1 cellular context compared by ENCODE assay signal in the genomic region with DNA sequence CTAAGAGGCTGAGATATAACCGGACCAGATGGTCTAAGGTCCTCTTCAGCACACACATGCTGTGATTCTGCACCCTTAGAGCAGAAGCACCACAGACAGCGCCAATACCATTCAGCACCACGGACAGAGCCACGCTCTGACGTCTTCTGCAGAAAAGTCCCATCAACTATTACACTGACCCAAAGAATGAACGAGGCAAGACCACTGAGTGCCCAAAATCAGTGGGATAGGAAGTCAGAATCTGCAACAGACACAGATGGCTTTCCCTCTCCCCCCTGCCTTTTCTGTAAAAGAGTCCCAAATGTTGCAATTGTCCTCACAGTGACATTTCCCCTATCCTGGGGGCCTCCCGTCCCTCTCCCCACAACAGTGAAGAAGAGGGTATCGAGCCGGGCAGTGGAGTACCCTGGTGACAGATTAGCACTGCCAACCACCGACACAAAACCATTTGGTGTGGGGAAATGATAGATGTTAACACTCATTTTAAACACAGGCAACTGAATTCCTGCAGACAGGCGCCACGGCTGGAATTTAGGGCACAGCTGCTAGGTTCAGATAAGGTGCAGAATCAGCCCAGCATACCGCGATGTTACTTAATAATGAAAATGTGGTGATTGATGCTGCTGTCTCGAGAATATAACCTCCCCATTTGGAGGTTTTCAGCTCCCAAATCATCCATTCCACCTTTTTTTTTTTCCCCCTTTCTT.
A peak's percentile ranks its signal among the peaks of the same experiment; 100 is the strongest.
TF ChIP-seq lines count a peak whose summit lies in the region.

No MANE protein-coding gene starts in this region.

TF ChIP-seq in WTC11, 78 proteins besides CTCF, POLR2A, EP300 and RAD21 (continued from another document and continues in another):
- TF ChIP-seq, protein P1, sequence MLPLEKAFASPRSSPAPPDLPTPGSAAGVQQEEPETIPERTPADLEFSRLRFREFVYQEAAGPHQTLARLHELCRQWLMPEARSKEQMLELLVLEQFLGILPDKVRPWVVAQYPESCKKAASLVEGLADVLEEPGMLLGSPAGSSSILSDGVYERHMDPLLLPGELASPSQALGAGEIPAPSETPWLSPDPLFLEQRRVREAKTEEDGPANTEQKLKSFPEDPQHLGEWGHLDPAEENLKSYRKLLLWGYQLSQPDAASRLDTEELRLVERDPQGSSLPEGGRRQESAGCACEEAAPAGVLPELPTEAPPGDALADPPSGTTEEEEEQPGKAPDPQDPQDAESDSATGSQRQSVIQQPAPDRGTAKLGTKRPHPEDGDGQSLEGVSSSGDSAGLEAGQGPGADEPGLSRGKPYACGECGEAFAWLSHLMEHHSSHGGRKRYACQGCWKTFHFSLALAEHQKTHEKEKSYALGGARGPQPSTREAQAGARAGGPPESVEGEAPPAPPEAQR (CRISPR knock-in tag; IDR thresholded peaks at IDR 0.05): peak; percentile 83; the same call in 1 of the 2 replicates
- peak; percentile 94 for TF ChIP-seq CREB1 (CRISPR knock-in tag; IDR thresholded peaks at IDR 0.05)
- peak; percentile 99 for TF ChIP-seq TEAD4 (CRISPR knock-in tag; IDR thresholded peaks at IDR 0.05)
- TF ChIP-seq, protein P2, sequence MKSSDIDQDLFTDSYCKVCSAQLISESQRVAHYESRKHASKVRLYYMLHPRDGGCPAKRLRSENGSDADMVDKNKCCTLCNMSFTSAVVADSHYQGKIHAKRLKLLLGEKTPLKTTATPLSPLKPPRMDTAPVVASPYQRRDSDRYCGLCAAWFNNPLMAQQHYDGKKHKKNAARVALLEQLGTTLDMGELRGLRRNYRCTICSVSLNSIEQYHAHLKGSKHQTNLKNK (CRISPR knock-in tag; IDR thresholded peaks at IDR 0.05): no peak
- 0 out of 2 replicates have a peak, but pooled peaks have one; percentile 57 for TF ChIP-seq FOXJ3 (CRISPR knock-in tag; IDR thresholded peaks at IDR 0.05; ENCODE audit: borderline replicate concordance)
- TF ChIP-seq ZNF232 (CRISPR knock-in tag; IDR thresholded peaks at IDR 0.05): peak; percentile 97
- no peak for TF ChIP-seq MXD4 (CRISPR knock-in tag; IDR thresholded peaks at IDR 0.05; ENCODE audit: borderline replicate concordance)
- no peak for TF ChIP-seq GTF2I (CRISPR knock-in tag; conservative IDR thresholded peaks at IDR 0.05)
- TF ChIP-seq ZNF138 (CRISPR knock-in tag; conservative IDR thresholded peaks at IDR 0.05): peak; percentile 77; the same call in 1 of the 2 replicates
- TF ChIP-seq, protein P3, sequence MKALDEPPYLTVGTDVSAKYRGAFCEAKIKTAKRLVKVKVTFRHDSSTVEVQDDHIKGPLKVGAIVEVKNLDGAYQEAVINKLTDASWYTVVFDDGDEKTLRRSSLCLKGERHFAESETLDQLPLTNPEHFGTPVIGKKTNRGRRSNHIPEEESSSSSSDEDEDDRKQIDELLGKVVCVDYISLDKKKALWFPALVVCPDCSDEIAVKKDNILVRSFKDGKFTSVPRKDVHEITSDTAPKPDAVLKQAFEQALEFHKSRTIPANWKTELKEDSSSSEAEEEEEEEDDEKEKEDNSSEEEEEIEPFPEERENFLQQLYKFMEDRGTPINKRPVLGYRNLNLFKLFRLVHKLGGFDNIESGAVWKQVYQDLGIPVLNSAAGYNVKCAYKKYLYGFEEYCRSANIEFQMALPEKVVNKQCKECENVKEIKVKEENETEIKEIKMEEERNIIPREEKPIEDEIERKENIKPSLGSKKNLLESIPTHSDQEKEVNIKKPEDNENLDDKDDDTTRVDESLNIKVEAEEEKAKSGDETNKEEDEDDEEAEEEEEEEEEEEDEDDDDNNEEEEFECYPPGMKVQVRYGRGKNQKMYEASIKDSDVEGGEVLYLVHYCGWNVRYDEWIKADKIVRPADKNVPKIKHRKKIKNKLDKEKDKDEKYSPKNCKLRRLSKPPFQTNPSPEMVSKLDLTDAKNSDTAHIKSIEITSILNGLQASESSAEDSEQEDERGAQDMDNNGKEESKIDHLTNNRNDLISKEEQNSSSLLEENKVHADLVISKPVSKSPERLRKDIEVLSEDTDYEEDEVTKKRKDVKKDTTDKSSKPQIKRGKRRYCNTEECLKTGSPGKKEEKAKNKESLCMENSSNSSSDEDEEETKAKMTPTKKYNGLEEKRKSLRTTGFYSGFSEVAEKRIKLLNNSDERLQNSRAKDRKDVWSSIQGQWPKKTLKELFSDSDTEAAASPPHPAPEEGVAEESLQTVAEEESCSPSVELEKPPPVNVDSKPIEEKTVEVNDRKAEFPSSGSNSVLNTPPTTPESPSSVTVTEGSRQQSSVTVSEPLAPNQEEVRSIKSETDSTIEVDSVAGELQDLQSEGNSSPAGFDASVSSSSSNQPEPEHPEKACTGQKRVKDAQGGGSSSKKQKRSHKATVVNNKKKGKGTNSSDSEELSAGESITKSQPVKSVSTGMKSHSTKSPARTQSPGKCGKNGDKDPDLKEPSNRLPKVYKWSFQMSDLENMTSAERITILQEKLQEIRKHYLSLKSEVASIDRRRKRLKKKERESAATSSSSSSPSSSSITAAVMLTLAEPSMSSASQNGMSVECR (CRISPR knock-in tag; IDR thresholded peaks at IDR 0.05; ENCODE audit: borderline replicate concordance): peak; percentile 99
- TF ChIP-seq JAZF1 (CRISPR knock-in tag; IDR thresholded peaks at IDR 0.05): no peak
- TF ChIP-seq, protein P4, sequence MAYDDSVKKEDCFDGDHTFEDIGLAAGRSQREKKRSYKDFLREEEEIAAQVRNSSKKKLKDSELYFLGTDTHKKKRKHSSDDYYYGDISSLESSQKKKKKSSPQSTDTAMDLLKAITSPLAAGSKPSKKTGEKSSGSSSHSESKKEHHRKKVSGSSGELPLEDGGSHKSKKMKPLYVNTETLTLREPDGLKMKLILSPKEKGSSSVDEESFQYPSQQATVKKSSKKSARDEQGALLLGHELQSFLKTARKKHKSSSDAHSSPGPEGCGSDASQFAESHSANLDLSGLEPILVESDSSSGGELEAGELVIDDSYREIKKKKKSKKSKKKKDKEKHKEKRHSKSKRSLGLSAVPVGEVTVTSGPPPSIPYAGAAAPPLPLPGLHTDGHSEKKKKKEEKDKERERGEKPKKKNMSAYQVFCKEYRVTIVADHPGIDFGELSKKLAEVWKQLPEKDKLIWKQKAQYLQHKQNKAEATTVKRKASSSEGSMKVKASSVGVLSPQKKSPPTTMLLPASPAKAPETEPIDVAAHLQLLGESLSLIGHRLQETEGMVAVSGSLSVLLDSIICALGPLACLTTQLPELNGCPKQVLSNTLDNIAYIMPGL (CRISPR knock-in tag; IDR thresholded peaks at IDR 0.05): no peak
- peak; percentile 90 for TF ChIP-seq ZNF121 (CRISPR knock-in tag; IDR thresholded peaks at IDR 0.05)
- peak; percentile 96 for TF ChIP-seq ETV6 (CRISPR knock-in tag; IDR thresholded peaks at IDR 0.05)
- TF ChIP-seq RELA (CRISPR knock-in tag; IDR thresholded peaks at IDR 0.05; ENCODE audit: borderline replicate concordance): peak; percentile 93
- peak; percentile 96 for TF ChIP-seq TCF7 (CRISPR knock-in tag; IDR thresholded peaks at IDR 0.05; ENCODE audit: low read depth)
- 0 out of 2 replicates have a peak, but pooled peaks have one; percentile 41 for TF ChIP-seq ELF4 (CRISPR knock-in tag; IDR thresholded peaks at IDR 0.05; ENCODE audit: low read depth)
- peak; percentile 93 for TF ChIP-seq MYBL2 (CRISPR knock-in tag; IDR thresholded peaks at IDR 0.05)
- TF ChIP-seq ESRRA (CRISPR knock-in tag; IDR thresholded peaks at IDR 0.05; ENCODE audit: borderline replicate concordance): peak; percentile 97
- TF ChIP-seq SMAD4 (CRISPR knock-in tag; IDR thresholded peaks at IDR 0.05): peak; percentile 98
- TF ChIP-seq, protein P5, sequence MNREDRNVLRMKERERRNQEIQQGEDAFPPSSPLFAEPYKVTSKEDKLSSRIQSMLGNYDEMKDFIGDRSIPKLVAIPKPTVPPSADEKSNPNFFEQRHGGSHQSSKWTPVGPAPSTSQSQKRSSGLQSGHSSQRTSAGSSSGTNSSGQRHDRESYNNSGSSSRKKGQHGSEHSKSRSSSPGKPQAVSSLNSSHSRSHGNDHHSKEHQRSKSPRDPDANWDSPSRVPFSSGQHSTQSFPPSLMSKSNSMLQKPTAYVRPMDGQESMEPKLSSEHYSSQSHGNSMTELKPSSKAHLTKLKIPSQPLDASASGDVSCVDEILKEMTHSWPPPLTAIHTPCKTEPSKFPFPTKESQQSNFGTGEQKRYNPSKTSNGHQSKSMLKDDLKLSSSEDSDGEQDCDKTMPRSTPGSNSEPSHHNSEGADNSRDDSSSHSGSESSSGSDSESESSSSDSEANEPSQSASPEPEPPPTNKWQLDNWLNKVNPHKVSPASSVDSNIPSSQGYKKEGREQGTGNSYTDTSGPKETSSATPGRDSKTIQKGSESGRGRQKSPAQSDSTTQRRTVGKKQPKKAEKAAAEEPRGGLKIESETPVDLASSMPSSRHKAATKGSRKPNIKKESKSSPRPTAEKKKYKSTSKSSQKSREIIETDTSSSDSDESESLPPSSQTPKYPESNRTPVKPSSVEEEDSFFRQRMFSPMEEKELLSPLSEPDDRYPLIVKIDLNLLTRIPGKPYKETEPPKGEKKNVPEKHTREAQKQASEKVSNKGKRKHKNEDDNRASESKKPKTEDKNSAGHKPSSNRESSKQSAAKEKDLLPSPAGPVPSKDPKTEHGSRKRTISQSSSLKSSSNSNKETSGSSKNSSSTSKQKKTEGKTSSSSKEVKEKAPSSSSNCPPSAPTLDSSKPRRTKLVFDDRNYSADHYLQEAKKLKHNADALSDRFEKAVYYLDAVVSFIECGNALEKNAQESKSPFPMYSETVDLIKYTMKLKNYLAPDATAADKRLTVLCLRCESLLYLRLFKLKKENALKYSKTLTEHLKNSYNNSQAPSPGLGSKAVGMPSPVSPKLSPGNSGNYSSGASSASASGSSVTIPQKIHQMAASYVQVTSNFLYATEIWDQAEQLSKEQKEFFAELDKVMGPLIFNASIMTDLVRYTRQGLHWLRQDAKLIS (CRISPR knock-in tag; IDR thresholded peaks at IDR 0.05; ENCODE audit: borderline replicate concordance): peak; percentile 81; the same call in 1 of the 2 replicates
- TF ChIP-seq ZNF416 (CRISPR knock-in tag; IDR thresholded peaks at IDR 0.05): no peak
- TF ChIP-seq GRHL2 (CRISPR knock-in tag; IDR thresholded peaks at IDR 0.05; ENCODE audit: insufficient replicate concordance, severe bottlenecking): no peak
- TF ChIP-seq, protein P6, sequence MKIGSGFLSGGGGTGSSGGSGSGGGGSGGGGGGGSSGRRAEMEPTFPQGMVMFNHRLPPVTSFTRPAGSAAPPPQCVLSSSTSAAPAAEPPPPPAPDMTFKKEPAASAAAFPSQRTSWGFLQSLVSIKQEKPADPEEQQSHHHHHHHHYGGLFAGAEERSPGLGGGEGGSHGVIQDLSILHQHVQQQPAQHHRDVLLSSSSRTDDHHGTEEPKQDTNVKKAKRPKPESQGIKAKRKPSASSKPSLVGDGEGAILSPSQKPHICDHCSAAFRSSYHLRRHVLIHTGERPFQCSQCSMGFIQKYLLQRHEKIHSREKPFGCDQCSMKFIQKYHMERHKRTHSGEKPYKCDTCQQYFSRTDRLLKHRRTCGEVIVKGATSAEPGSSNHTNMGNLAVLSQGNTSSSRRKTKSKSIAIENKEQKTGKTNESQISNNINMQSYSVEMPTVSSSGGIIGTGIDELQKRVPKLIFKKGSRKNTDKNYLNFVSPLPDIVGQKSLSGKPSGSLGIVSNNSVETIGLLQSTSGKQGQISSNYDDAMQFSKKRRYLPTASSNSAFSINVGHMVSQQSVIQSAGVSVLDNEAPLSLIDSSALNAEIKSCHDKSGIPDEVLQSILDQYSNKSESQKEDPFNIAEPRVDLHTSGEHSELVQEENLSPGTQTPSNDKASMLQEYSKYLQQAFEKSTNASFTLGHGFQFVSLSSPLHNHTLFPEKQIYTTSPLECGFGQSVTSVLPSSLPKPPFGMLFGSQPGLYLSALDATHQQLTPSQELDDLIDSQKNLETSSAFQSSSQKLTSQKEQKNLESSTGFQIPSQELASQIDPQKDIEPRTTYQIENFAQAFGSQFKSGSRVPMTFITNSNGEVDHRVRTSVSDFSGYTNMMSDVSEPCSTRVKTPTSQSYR (CRISPR knock-in tag; IDR thresholded peaks at IDR 0.05): peak; percentile 94
- no peak for TF ChIP-seq RORB (CRISPR knock-in tag; IDR thresholded peaks at IDR 0.05)
- peak; percentile 94 for TF ChIP-seq TP53 (CRISPR knock-in tag; IDR thresholded peaks at IDR 0.05)
- peak; percentile 92 for TF ChIP-seq FOXP1 (CRISPR knock-in tag; IDR thresholded peaks at IDR 0.05; ENCODE audit: borderline replicate concordance)
- TF ChIP-seq, protein P7, sequence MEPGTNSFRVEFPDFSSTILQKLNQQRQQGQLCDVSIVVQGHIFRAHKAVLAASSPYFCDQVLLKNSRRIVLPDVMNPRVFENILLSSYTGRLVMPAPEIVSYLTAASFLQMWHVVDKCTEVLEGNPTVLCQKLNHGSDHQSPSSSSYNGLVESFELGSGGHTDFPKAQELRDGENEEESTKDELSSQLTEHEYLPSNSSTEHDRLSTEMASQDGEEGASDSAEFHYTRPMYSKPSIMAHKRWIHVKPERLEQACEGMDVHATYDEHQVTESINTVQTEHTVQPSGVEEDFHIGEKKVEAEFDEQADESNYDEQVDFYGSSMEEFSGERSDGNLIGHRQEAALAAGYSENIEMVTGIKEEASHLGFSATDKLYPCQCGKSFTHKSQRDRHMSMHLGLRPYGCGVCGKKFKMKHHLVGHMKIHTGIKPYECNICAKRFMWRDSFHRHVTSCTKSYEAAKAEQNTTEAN (CRISPR knock-in tag; IDR thresholded peaks at IDR 0.05): peak; percentile 85; the same call in 1 of the 2 replicates
- peak; percentile 94; the same call in 1 of the 2 replicates for TF ChIP-seq NR1H2 (CRISPR knock-in tag; IDR thresholded peaks at IDR 0.05)
- peak; percentile 92; the same call in 1 of the 2 replicates for TF ChIP-seq CBFB (CRISPR knock-in tag; IDR thresholded peaks at IDR 0.05; ENCODE audit: low read depth)
- TF ChIP-seq, protein P8, sequence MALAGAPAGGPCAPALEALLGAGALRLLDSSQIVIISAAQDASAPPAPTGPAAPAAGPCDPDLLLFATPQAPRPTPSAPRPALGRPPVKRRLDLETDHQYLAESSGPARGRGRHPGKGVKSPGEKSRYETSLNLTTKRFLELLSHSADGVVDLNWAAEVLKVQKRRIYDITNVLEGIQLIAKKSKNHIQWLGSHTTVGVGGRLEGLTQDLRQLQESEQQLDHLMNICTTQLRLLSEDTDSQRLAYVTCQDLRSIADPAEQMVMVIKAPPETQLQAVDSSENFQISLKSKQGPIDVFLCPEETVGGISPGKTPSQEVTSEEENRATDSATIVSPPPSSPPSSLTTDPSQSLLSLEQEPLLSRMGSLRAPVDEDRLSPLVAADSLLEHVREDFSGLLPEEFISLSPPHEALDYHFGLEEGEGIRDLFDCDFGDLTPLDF (CRISPR knock-in tag; IDR thresholded peaks at IDR 0.05): peak; percentile 95
- TF ChIP-seq, protein P9, sequence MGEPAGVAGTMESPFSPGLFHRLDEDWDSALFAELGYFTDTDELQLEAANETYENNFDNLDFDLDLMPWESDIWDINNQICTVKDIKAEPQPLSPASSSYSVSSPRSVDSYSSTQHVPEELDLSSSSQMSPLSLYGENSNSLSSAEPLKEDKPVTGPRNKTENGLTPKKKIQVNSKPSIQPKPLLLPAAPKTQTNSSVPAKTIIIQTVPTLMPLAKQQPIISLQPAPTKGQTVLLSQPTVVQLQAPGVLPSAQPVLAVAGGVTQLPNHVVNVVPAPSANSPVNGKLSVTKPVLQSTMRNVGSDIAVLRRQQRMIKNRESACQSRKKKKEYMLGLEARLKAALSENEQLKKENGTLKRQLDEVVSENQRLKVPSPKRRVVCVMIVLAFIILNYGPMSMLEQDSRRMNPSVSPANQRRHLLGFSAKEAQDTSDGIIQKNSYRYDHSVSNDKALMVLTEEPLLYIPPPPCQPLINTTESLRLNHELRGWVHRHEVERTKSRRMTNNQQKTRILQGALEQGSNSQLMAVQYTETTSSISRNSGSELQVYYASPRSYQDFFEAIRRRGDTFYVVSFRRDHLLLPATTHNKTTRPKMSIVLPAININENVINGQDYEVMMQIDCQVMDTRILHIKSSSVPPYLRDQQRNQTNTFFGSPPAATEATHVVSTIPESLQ (CRISPR knock-in tag; IDR thresholded peaks at IDR 0.05): no peak
- TF ChIP-seq NR3C1 (CRISPR knock-in tag; conservative IDR thresholded peaks at IDR 0.05; ENCODE audit: low read depth): 0 out of 2 replicates have a peak, but pooled peaks have one; percentile 70
- peak; percentile 98 for TF ChIP-seq SMAD3 (CRISPR knock-in tag; IDR thresholded peaks at IDR 0.05; ENCODE audit: borderline replicate concordance)
- peak; percentile 98 for TF ChIP-seq ZNF219 (CRISPR knock-in tag; IDR thresholded peaks at IDR 0.05; ENCODE audit: borderline replicate concordance)
